In the genomic region with DNA sequence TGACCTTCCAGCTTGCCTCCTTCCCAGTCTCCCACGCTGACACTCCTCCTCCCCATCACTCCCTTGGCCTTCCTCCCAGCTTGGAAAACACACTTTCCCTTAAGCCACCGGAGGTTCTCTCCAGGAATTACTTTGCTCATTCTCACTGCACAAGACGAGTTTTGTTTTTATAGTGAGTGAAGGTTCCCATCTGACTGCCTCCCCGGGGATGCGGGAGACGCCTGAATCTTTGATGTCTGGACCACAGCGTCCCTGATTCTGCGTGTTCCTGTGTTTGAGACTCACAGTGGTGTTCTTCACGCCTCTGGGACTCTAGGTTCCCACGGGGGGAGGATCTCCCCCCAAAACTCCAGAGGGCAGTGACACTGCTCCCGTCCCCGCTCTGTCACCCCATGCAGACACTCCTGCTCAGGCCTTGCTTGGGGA, we compare ENCODE assay signal across 15 cellular contexts. TPM values are rescaled to one million over a fixed set of nuclear protein-coding genes. Genes with fewer than 3 reads are reported as not detected.
A peak's percentile ranks its signal among the peaks of the same experiment; 100 is the strongest.
DNase-seq lines count a peak whose midpoint lies in the region; ATAC-seq and TF ChIP-seq lines count a peak whose summit lies in the region.
"Had no signal": no experiment of that assay in that cellular context is flagged by ENCODE, and none has a peak within 500 bp of the region (broad histone marks: within the 10 kb centered on the region; RNA-seq: fewer than 3 reads in every experiment).

No MANE protein-coding gene starts in this region.

- H3K4me1 ChIP-seq in heart right ventricle, result peaks cover 0 to 62% (median 32%) of the 10 kb centered on the region in 9 donors
- H3K4me1 ChIP-seq: colonic mucosa had no signal

- intact Hi-C loops in CD4-positive, alpha-beta T cell (cut with DNase I, micrococcal nuclease), result no loop called here
- intact Hi-C loops in heart right ventricle (cut with DNase I), result loop anchor here in 2 of 10 donors (5.0 kb wide), 2 partner anchors 59 to 64 kb away; a partner anchor contains a TSS

- H3K36me3 Mint-ChIP-seq in CD4-positive, alpha-beta T cell (ENCODE audit: low read depth), result no peaks in the 10 kb centered on the region
- H3K36me3 Mint-ChIP-seq: stimulated activated memory B cell treated with anti-CD40 and anti-IgM and Interleukin-4, amounts not matched to agents 10 μg/mL and 1 μg/mL and 100 μg/mL, for 72 hours had no signal

- peak overlapping the region in 1 of 10 donors; percentile 2 for H3K4me3 ChIP-seq in heart right ventricle
- H3K4me3 ChIP-seq: colonic mucosa had no signal

- no peak overlapping the region for H3K27ac ChIP-seq in CD4-positive, alpha-beta T cell (ENCODE audit: low read depth, low read length)
- H3K27ac ChIP-seq in heart right ventricle, result peak overlapping the region; percentile 52 to 89 (median 77)
- H3K27ac ChIP-seq: colonic mucosa, KMS-11 had no signal

- POLR2A ChIA-PET in CD4-positive, alpha-beta T cell (lab: Charles Lee), result interaction anchor here (1.8 kb wide), 1 partner anchor 20 kb away, joined by 4 read pairs; no protein-coding TSS in a partner anchor

- peaks cover 46% of the 10 kb centered on the region for H3K4me1 Mint-ChIP-seq in CD4-positive, alpha-beta T cell (ENCODE audit: low read depth)

- CTCF ChIA-PET in CD4-positive, alpha-beta T cell (lab: Charles Lee), result no interaction called here

- H3K36me3 ChIP-seq in heart right ventricle, result no peaks in the 10 kb centered on the region
- H3K36me3 ChIP-seq: colonic mucosa had no signal

- ATAC-seq in CD4-positive, alpha-beta T cell (ENCODE audit: poor library complexity), result no peak
- ATAC-seq in heart right ventricle, result peak; percentile 63 to 81 (median 72)
- ATAC-seq: stimulated activated memory B cell treated with anti-CD40 and anti-IgM and Interleukin-4, amounts not matched to agents 10 μg/mL and 1 μg/mL and 100 μg/mL, for 72 hours had no signal

- DNase-seq in CD4-positive, alpha-beta T cell, result no peak
- DNase-seq in amygdala (lab: John Stamatoyannopoulos, UW) (peak in 35 of 56 donors; percentile 14 to 71 (median 48)), heart right ventricle (peak in 1 of 2 donors; percentile 86), pons (ENCODE audit: low spot score) (peak; percentile 82), NCI-H2029 (lab: John Stamatoyannopoulos, UW) (no peak), NCI-H82 (lab: John Stamatoyannopoulos, UW) (no peak), NCI-H345 treated with DMSO at 0.1 percent for 48 hours (lab: John Stamatoyannopoulos, UW; ENCODE audit: unreplicated experiment) (no peak)
- DNase-seq in stimulated activated naive CD4-positive, alpha-beta T cell (lab: John Stamatoyannopoulos, UW), result no peak
- DNase-seq: activated T-cell treated with anti-CD3 and anti-CD28 coated beads for 4 hours; colonic mucosa; HCEC 1CT; stimulated activated CD4-positive, alpha-beta T cell treated with anti-CD3 and anti-CD28 coated beads, Interleukin-15, amount 100 ng/mL, for 24 hours had no signal

- 36 to 45% methylated on average over 12 of the region's 12 CpGs for WGBS in heart right ventricle, 2 donors

- H3K4me3 Mint-ChIP-seq in CD4-positive, alpha-beta T cell, result no peak overlapping the region
- H3K4me3 Mint-ChIP-seq: stimulated activated memory B cell treated with anti-CD40 and anti-IgM and Interleukin-4, amounts not matched to agents 10 μg/mL and 1 μg/mL and 100 μg/mL, for 72 hours had no signal

- peak overlapping the region; percentile 60 for H3K27ac Mint-ChIP-seq in CD4-positive, alpha-beta T cell
- H3K27ac Mint-ChIP-seq: stimulated activated memory B cell treated with anti-CD40 and anti-IgM and Interleukin-4, amounts not matched to agents 10 μg/mL and 1 μg/mL and 100 μg/mL, for 72 hours had no signal

- no peaks in the 10 kb centered on the region for H3K9me3 ChIP-seq in CD4-positive, alpha-beta T cell (ENCODE audit: control insufficient read depth, low read length)
- H3K9me3 ChIP-seq in heart right ventricle, result no peaks in the 10 kb centered on the region
- H3K9me3 ChIP-seq: colonic mucosa had no signal

- no peak for TF ChIP-seq CTCF in CD4-positive, alpha-beta T cell (IDR thresholded peaks at IDR 0.05)
- TF ChIP-seq CTCF in heart right ventricle (IDR thresholded peaks at IDR 0.05), result no peak

- H3K27me3 ChIP-seq in CD4-positive, alpha-beta T cell (ENCODE audit: control insufficient read depth, insufficient read depth, low read length), result no peaks in the 10 kb centered on the region
- H3K27me3 ChIP-seq in heart right ventricle, result peaks cover 0 to 16% (median 5%) of the 10 kb centered on the region in 7 donors
- H3K27me3 ChIP-seq: colonic mucosa had no signal

- H3K9me3 Mint-ChIP-seq in CD4-positive, alpha-beta T cell, result no peaks in the 10 kb centered on the region
- H3K9me3 Mint-ChIP-seq: stimulated activated memory B cell treated with anti-CD40 and anti-IgM and Interleukin-4, amounts not matched to agents 10 μg/mL and 1 μg/mL and 100 μg/mL, for 72 hours had no signal

- peaks cover 4% of the 10 kb centered on the region for H3K27me3 Mint-ChIP-seq in CD4-positive, alpha-beta T cell

RNA-seq across cellular contexts. Expression of a gene that starts 2.0 kb away (rescaled TPM):
- 1 to 10 TPM in 1 of 2 experiments, under 1 TPM in 1; 0.66 to 1.2 TPM for total RNA-seq in CD4-positive, alpha-beta T cell
- total RNA-seq in heart right ventricle, result under 1 TPM in 1 of 10 donors, not detected in 9; 0.16 TPM
- not detected for polyA plus RNA-seq in heart right ventricle
- total RNA-seq: colonic mucosa, RPMI7951 had no signal

RNA-seq across cellular contexts. Expression of a gene that starts 50.0 kb away (rescaled TPM):
- 1 to 10 TPM in 1 of 2 experiments, under 1 TPM in 1; 0.81 to 1.1 TPM for total RNA-seq in CD4-positive, alpha-beta T cell
- 1 to 10 TPM in 2 of 10 donors, under 1 TPM in 8; 0.07 to 1.5 (median 0.26) TPM for total RNA-seq in heart right ventricle
- under 1 TPM; 0.29 to 0.41 TPM for polyA plus RNA-seq in heart right ventricle
- total RNA-seq: RPMI7951 had no signal

Comparison
In these comparisons a context has a peak if more than half of its experiments do, and no peak if none do; other contexts are left out.
1. DNase-seq: peak in amygdala (35 of 56) and pons (single experiment); none in CD4-positive, alpha-beta T cell (0 of 10), stimulated activated naive CD4-positive, alpha-beta T cell (0 of 6), NCI-H2029 (single experiment), NCI-H82 (single experiment) and NCI-H345 treated with DMSO at 0.1 percent for 48 hours (single experiment).